Comparison of ENCODE assay signal across 1 cellular context in the genomic region with DNA sequence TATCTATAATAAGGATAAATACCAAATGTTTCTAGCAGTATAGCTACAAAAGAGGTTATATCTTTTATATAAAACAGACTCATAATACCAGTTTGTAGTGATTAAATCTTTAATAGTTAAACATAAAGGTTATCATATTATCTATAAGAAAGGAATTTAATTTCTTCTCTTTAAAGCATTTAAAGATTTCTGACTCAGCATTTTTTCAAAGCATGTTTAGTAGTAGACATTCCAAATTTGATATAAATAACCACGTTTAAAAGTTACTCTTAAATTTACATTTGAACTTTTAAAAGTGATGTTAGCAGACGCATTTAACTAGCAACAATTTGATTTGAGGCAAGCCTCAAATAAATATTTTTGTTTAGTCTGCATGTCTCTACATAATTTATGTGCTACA.
TF ChIP-seq lines count a peak whose summit lies in the region.

No MANE protein-coding gene starts in this region.

TF ChIP-seq in HCT116, 20 proteins besides CTCF, POLR2A, EP300 and RAD21 (continued from another document):
- TF ChIP-seq FOSL1 (IDR thresholded peaks at IDR 0.05; ENCODE audit: low read depth) (no peak), ELF1 (IDR thresholded peaks at IDR 0.05; ENCODE audit: borderline replicate concordance, low read depth) (no peak), ZFX (IDR thresholded peaks at IDR 0.05) (no peak), CEBPB (IDR thresholded peaks at IDR 0.05; ENCODE audit: low read depth) (no peak), EZH2phosphoT487 (IDR thresholded peaks at IDR 0.05; ENCODE audit: borderline replicate concordance) (no peak)
- TF ChIP-seq, protein P1, sequence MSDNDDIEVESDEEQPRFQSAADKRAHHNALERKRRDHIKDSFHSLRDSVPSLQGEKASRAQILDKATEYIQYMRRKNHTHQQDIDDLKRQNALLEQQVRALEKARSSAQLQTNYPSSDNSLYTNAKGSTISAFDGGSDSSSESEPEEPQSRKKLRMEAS (IDR thresholded peaks at IDR 0.05): no peak
